Comparison of ENCODE assay signal across 8 cellular contexts in genomic region chr13:27620377-27621115, GRCh38. TPM values are rescaled to one million over a fixed set of nuclear protein-coding genes. Genes with fewer than 3 reads are reported as not detected.
DNase-seq lines count a peak whose midpoint lies in the region; ATAC-seq and TF ChIP-seq lines count a peak whose summit lies in the region.

TSS of gene LNX2 (minus strand) at chr13:27620529. CDS start at chr13:27581703, 38,826 bp downstream.

- peaks cover 0 to 22% of the 10 kb centered on the region in 2 experiments for H3K36me3 ChIP-seq in mesenchymal stem cell (ENCODE audit: control insufficient read depth in 1 of 2, insufficient read depth in 2 of 2, low read depth in 1 of 2, low read length in 2 of 2)

- peak within 1 kb of the TSS; percentile 81 to 86 for H3K4me3 Mint-ChIP-seq in effector memory CD8-positive, alpha-beta T cell

- H3K14ac ChIP-seq in mesenchymal stem cell (ENCODE audit: low read length in 2 of 2): peak within 1 kb of the TSS in 1 of 2 experiments; percentile 77

- H3K4me3 ChIP-seq in mesenchymal stem cell (ENCODE audit: insufficient read depth in 1 of 2, low read depth in 1 of 2, low read length in 2 of 2): peak within 1 kb of the TSS; percentile 94 to 98

- H3K9ac ChIP-seq in mesenchymal stem cell (ENCODE audit: low read length): peak within 1 kb of the TSS; percentile 92

- H3K4me1 ChIP-seq in mesenchymal stem cell (ENCODE audit: control insufficient read depth, insufficient read depth, low read depth, low read length): peaks cover 4% of the 10 kb centered on the region

- no peaks in the 10 kb centered on the region for H3K9me3 Mint-ChIP-seq in effector memory CD8-positive, alpha-beta T cell

- peak within 1 kb of the TSS; percentile 87 for H2BK15ac ChIP-seq in mesenchymal stem cell (ENCODE audit: low read depth, poor library complexity, severe bottlenecking)

- no peaks in the 10 kb centered on the region for H3K9me3 ChIP-seq in mesenchymal stem cell (ENCODE audit: control insufficient read depth, low read length)

- peak within 1 kb of the TSS; percentile 85 for H3K27ac ChIP-seq in mesenchymal stem cell (ENCODE audit: low read length, poor library complexity, severe bottlenecking)

- peak within 1 kb of the TSS; percentile 68 for H4K91ac ChIP-seq in mesenchymal stem cell (ENCODE audit: low read length)

- peak within 1 kb of the TSS in 1 of 2 experiments; percentile 23 for H3K23ac ChIP-seq in mesenchymal stem cell (ENCODE audit: low read length in 2 of 2)

- no peaks in the 10 kb centered on the region for H3K27me3 ChIP-seq in mesenchymal stem cell (ENCODE audit: control insufficient read depth in 1 of 2, insufficient read depth in 1 of 2, low read length in 2 of 2)

- peaks cover 34% of the 10 kb centered on the region for H3K36me3 Mint-ChIP-seq in effector memory CD8-positive, alpha-beta T cell (ENCODE audit: insufficient read depth)

- peaks cover 21% of the 10 kb centered on the region for H3K79me1 ChIP-seq in mesenchymal stem cell (replicated peaks; ENCODE audit: low read length, poor library complexity, severe bottlenecking)

- peak within 1 kb of the TSS; percentile 85 for H2BK120ac ChIP-seq in mesenchymal stem cell (ENCODE audit: low read depth, low read length)

- H3K27ac Mint-ChIP-seq in effector memory CD8-positive, alpha-beta T cell: peak within 1 kb of the TSS; percentile 89 to 93

- H4K8ac ChIP-seq in mesenchymal stem cell (ENCODE audit: low read length): peak within 1 kb of the TSS; percentile 94

- H3K18ac ChIP-seq in mesenchymal stem cell (ENCODE audit: low read depth in 1 of 2, low read length in 2 of 2): peak within 1 kb of the TSS; percentile 54 to 92

- H3K4me2 ChIP-seq in mesenchymal stem cell (ENCODE audit: low read length, poor library complexity, severe bottlenecking): peak within 1 kb of the TSS; percentile 96

- H3K4me1 Mint-ChIP-seq in effector memory CD8-positive, alpha-beta T cell (ENCODE audit: low read depth in 2 of 2): peaks cover 30 to 53% of the 10 kb centered on the region in 2 donors

- peak; percentile 80 for ATAC-seq in effector memory CD8-positive, alpha-beta T cell (replicated peaks)

- H3K4ac ChIP-seq in mesenchymal stem cell (ENCODE audit: low read depth in 1 of 2, low read length in 2 of 2): peak within 1 kb of the TSS; percentile 76 to 78

- H2BK5ac ChIP-seq in mesenchymal stem cell (ENCODE audit: low read depth, low read length, poor library complexity, severe bottlenecking): peak within 1 kb of the TSS; percentile 68

- WGBS in mesenchymal stem cell: under 1% methylated on average over 44 of the region's 79 CpGs

- peak within 1 kb of the TSS in 1 of 2 experiments; percentile 34 for H2BK12ac ChIP-seq in mesenchymal stem cell (ENCODE audit: low read length in 2 of 2)

- peak within 1 kb of the TSS; percentile 30 for H2AFZ ChIP-seq in mesenchymal stem cell (ENCODE audit: low read depth, low read length)

- DNase-seq in COLO668 (lab: John Stamatoyannopoulos, UW; ENCODE audit: unreplicated experiment) (peak; percentile 100), GM20000 (ENCODE audit: low spot score) (peak; percentile 99), HT1080 (ENCODE audit: low read depth) (peak; percentile 97), NOMO-1 (lab: John Stamatoyannopoulos, UW; ENCODE audit: unreplicated experiment in 2 of 2) (peak; percentile 99), mesenchymal stem cell (peak; percentile 98)
- DNase-seq in activated CD8-positive, alpha-beta memory T cell treated with anti-CD3 and anti-CD28 coated beads for 48 hours (ENCODE audit: low read depth in 2 of 3, low spot score in 2 of 3): peak; percentile 86 to 94 (median 89)
- DNase-seq in effector memory CD8-positive, alpha-beta T cell: peak; percentile 96 to 98 (median 97)
- DNase-seq in stimulated activated CD8-positive, alpha-beta memory T cell treated with anti-CD3 and anti-CD28 coated beads, Interleukin-12 subunit alpha, Interleukin-12 subunit beta, amount 100 ng/mL, for 24 hours (ENCODE audit: extremely low read depth): peak; percentile 94

- H2AK5ac ChIP-seq in mesenchymal stem cell (ENCODE audit: low read length, severe bottlenecking): no peak within 1 kb of the TSS

- H3K27me3 Mint-ChIP-seq in effector memory CD8-positive, alpha-beta T cell: no peaks in the 10 kb centered on the region

- TF ChIP-seq CTCF in GM20000 (IDR thresholded peaks at IDR 0.05; ENCODE audit: extremely low read depth, missing control alignments): no peak

RNA-seq across cellular contexts. Expression of gene LNX2, which starts in this region (rescaled TPM):
- 6.5 and 8.0 TPM in 2 replicates for total RNA-seq in HT1080 (2014; rRNA removed; shearing (Covaris generic))
- 8.4 and 10.2 TPM in 2 replicates for polyA plus RNA-seq in HT1080 (2015; cell fraction: cytosol; rRNA removed)
- 9.2 and 10.8 TPM in 2 replicates for polyA plus RNA-seq in HT1080 (2015; cell fraction: nucleus; rRNA removed)
- polyA plus RNA-seq in mesenchymal stem cell (2013, experiment 1 of 2): 5.6 TPM
- polyA plus RNA-seq in mesenchymal stem cell (2013, experiment 2 of 2): 5.7 TPM

Comparison
In these comparisons a context has a peak if more than half of its experiments do, and no peak if none do; other contexts are left out.
1. Peak in every context shown above with its lines: DNase-seq, ATAC-seq, H3K4me3 ChIP-seq and H3K27ac ChIP-seq.